16 cellular contexts compared by ENCODE assay signal in the genomic region with DNA sequence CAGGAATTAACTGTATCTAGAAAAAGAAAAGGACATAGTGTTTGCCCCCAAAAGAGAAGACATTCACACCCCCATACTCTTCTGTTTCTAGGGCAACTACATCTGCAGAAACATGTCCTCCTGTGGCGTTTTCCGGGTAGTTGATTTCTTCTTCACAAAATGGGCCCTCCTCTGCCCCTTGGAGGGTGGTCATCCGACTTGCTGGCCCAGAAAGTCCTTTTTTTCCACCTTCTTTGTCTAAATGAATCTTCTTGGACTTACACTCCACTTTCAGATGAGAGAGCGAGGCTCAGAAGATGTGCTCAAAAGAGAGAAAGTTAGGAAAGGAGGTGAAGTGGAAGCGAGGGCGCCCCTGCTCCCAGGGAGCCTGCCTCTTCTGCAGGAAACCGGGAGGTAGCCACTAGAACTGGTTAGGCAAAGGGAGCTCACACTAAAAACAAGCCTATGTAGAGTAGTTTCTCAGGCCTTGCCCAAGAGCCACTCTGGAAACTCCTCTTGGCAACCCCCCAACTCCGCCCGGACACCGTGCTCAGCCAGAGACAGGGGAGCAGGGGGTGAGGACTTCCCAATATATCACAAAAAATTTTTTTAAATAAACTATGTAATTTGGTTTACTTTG. TPM values are rescaled to one million over a fixed set of nuclear protein-coding genes. Genes with fewer than 3 reads are reported as not detected.
"Had no signal": no experiment of that assay in that cellular context is flagged by ENCODE, and none has a peak within 500 bp of the region (broad histone marks: within the 10 kb centered on the region; RNA-seq: fewer than 3 reads in every experiment).

No MANE protein-coding gene starts in this region.

- H3K4me1 Mint-ChIP-seq: natural killer cell had no signal

- H3K36me3 Mint-ChIP-seq: natural killer cell had no signal

- H3K27ac Mint-ChIP-seq: effector memory CD8-positive, alpha-beta T cell; natural killer cell had no signal

- H3K9me3 ChIP-seq: mucosa of descending colon, stomach, thoracic aorta had no signal

- H3K4me3 Mint-ChIP-seq: effector memory CD8-positive, alpha-beta T cell; natural killer cell had no signal

- H3K27ac ChIP-seq: stomach, thoracic aorta had no signal

- H3K9me3 Mint-ChIP-seq: effector memory CD8-positive, alpha-beta T cell; natural killer cell had no signal

- H3K4me3 ChIP-seq: mucosa of descending colon, stomach, thoracic aorta had no signal

- FAIRE-seq: TTC549 had no signal

- H3K36me3 ChIP-seq: stomach, thoracic aorta had no signal

- DNase-seq: activated naive CD4-positive, alpha-beta T cell treated with Interleukin-2 at 50 U/mL for 16 hours; activated T-cell treated with anti-CD3 and anti-CD28 coated beads, Interleukin-2, amount 50 U/mL, for 48 hours; effector memory CD8-positive, alpha-beta T cell; left colon; mammary epithelial cell; mucosa of descending colon; natural killer cell; stimulated activated CD4-positive, alpha-beta T cell treated with anti-CD3 and anti-CD28 coated beads, Interleukin-15, amount 100 ng/mL, for 24 hours; stimulated activated CD4-positive, alpha-beta T cell treated with anti-CD3 and anti-CD28 coated beads, Interleukin-4, amount 100 ng/mL, for 24 hours; stomach; T-helper 2 cell had no signal

- ATAC-seq: effector memory CD8-positive, alpha-beta T cell; left colon; mucosa of descending colon; natural killer cell had no signal

RNA-seq across cellular contexts. Expression of gene SIX3, which starts 10.2 kb away (rescaled TPM):
- total RNA-seq: left colon, mammary epithelial cell, mucosa of descending colon, omental fat pad, skeletal muscle tissue, stomach, urinary bladder had no signal
